In the genomic region with DNA sequence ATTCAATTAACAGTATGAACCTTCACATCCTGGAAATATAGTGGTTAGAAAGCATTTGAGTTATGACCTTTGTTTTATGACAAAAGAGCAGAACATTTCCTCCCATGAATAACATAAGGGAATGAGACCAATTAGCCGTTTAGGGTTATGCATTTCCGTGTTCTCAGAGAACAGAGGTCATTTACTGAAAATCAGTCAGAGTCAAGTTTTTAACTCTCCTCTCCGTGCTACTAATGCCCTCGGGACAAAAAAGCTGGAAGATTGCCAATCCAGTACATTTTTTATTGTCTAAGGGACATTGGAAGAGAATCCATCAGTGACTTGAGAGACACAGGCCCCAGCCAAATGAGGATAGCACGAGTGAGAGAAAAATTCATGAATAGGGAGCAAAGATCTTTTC, we compare ENCODE assay signal across 13 cellular contexts.
DNase-seq lines count a peak whose midpoint lies in the region; ATAC-seq and TF ChIP-seq lines count a peak whose summit lies in the region.
"Had no signal": no experiment of that assay in that cellular context is flagged by ENCODE, and none has a peak within 500 bp of the region (broad histone marks: within the 10 kb centered on the region; RNA-seq: fewer than 3 reads in every experiment).

No MANE protein-coding gene starts in this region.

- TF ChIP-seq CTCF in HFF-Myc (IDR thresholded peaks at IDR 0.05; ENCODE audit: low read depth, low read length, missing control alignments) (no peak), body of pancreas (IDR thresholded peaks at IDR 0.05) (no peak), GM10266 (IDR thresholded peaks at IDR 0.05; ENCODE audit: control insufficient read depth, insufficient read depth, low read depth, missing control alignments) (no peak), thyroid gland (IDR thresholded peaks at IDR 0.05) (no peak)

- 24 to 33% methylated on average over 5 of the region's 5 CpGs for WGBS in body of pancreas, 2 donors
- WGBS in thyroid gland, 2 donors: 47 to 50% methylated on average over 5 of the region's 5 CpGs

- H3K27ac ChIP-seq in body of pancreas: no peak overlapping the region
- no peak overlapping the region for H3K27ac ChIP-seq in thyroid gland

- ATAC-seq in body of pancreas: peak; percentile 48
- no peak for ATAC-seq in GM18858 (IDR thresholded peaks at IDR 0.05; ENCODE audit: unreplicated experiment)

- H3K4me1 ChIP-seq in body of pancreas (no peaks in the 10 kb centered on the region), thyroid gland (peaks cover 0 to 2% of the 10 kb centered on the region in 2 donors)
- H3K4me1 ChIP-seq: psoas muscle had no signal

- H3K4me3 ChIP-seq in HFF-Myc (replicated peaks; ENCODE audit: low read depth, low read length) (no peak overlapping the region), body of pancreas (no peak overlapping the region), thyroid gland (replicated peaks in 1 of 3) (no peak overlapping the region)
- H3K4me3 ChIP-seq: psoas muscle had no signal

- intact Hi-C loops in body of pancreas (cut with DNase I): no loop called here
- intact Hi-C loops in thyroid gland (cut with DNase I): no loop called here

- H3K9me3 ChIP-seq in body of pancreas (no peaks in the 10 kb centered on the region), thyroid gland (no peaks in the 10 kb centered on the region)
- H3K9me3 ChIP-seq: psoas muscle had no signal

- H3K27me3 ChIP-seq in body of pancreas: no peaks in the 10 kb centered on the region
- no peaks in the 10 kb centered on the region for H3K27me3 ChIP-seq in thyroid gland

- H3K36me3 ChIP-seq in body of pancreas (replicated peaks in 1 of 2; ENCODE audit: insufficient read depth in 1 of 2, low read depth in 2 of 2): no peaks in the 10 kb centered on the region
- no peaks in the 10 kb centered on the region for H3K36me3 ChIP-seq in thyroid gland

- TF ChIP-seq POLR2A in body of pancreas (IDR thresholded peaks at IDR 0.05) (no peak), thyroid gland (IDR thresholded peaks at IDR 0.05) (no peak)

- DNase-seq in AG08395 (ENCODE audit: low spot score): peak; percentile 12
- peak; percentile 27 for DNase-seq in HFF-Myc (ENCODE audit: extremely low read depth, low read depth)
- DNase-seq in body of pancreas: peak in 1 of 4 donors; percentile 5
- DNase-seq in kidney tubule cell (ENCODE audit: low spot score): peak; percentile 49
- DNase-seq in hippocampal formation (lab: John Stamatoyannopoulos, UW): no peak
- DNase-seq in GM10266 (ENCODE audit: extremely low spot score): no peak
- DNase-seq in thyroid gland: no peak
- DNase-seq: activated CD4-positive, alpha-beta T cell treated with anti-CD3 and anti-CD28 coated beads for 4 hours; activated naive CD4-positive, alpha-beta T cell treated with anti-CD3 and anti-CD28 coated beads for 36 hours; effector memory CD4-positive, alpha-beta T cell; islet precursor cell; psoas muscle had no signal

Comparison
In these comparisons a context has a peak if more than half of its experiments do, and no peak if none do; other contexts are left out.
1. DNase-seq: peak in AG08395 (single experiment), HFF-Myc (single experiment) and kidney tubule cell (single experiment); none in hippocampal formation (0 of 2), GM10266 (single experiment) and thyroid gland (0 of 2).